ENCODE assay signal across 26 cellular contexts in the genomic region with DNA sequence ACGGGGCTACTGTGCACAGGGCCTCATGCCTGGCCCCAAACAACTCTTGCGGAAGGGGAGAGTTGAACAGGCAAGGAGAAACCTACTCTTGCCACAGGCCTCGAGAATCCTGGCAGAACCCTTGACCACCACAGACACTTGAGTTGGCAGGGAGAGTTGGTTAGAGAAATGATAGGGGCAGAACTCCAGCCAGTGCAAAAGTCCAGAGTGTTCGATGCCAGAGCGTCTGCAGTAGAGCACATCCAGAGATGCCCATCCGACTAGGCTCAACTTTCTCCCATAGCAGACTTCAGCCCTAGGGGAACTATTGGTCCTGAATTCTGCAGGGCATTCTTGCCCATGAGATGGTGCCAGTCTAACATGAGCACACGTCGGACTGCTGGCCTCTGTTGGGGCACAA.
"Had no signal": no experiment of that assay in that cellular context is flagged by ENCODE, and none has a peak within 500 bp of the region (broad histone marks: within the 10 kb centered on the region; RNA-seq: fewer than 3 reads in every experiment).

No MANE protein-coding gene starts in this region.

- H3K4me1 ChIP-seq: stomach, suprapubic skin, testis, thyroid gland, tibial artery, tibial nerve, transverse colon, upper lobe of left lung, upper lobe of right lung, uterus, vagina had no signal

- H3K4me3 ChIP-seq: stomach, suprapubic skin, testis, thoracic aorta, thyroid gland, tibial artery, tibial nerve, transverse colon, upper lobe of left lung, upper lobe of right lung, uterus, vagina had no signal

- H3K27ac ChIP-seq: stomach, suprapubic skin, testis, thoracic aorta, thyroid gland, tibial artery, tibial nerve, transverse colon, upper lobe of left lung, upper lobe of right lung, uterus, vagina had no signal

- H3K36me3 ChIP-seq: stomach, suprapubic skin, thoracic aorta, thyroid gland, tibial artery, tibial nerve, transverse colon, upper lobe of left lung, upper lobe of right lung, uterus, vagina had no signal

- ATAC-seq: stimulated activated effector memory CD8-positive, alpha-beta T cell treated with anti-CD3 and anti-CD28 coated beads, Interleukin-12 subunit alpha, Interleukin-12 subunit beta, amount 100 ng/mL, for 72 hours; stimulated activated memory B cell treated with anti-CD40 and anti-IgM and Interleukin-4, amounts not matched to agents 10 μg/mL and 1 μg/mL and 100 μg/mL, for 72 hours; stimulated activated naive B cell treated with anti-CD40 and anti-IgM and Interleukin-4, amounts not matched to agents 10 μg/mL and 1 μg/mL and 100 μg/mL, for 72 hours; stimulated activated naive CD8-positive, alpha-beta T cell treated with anti-CD3 and anti-CD28 coated beads, Interleukin-15, amount 100 ng/mL, for 72 hours; stimulated activated naive CD8-positive, alpha-beta T cell treated with anti-CD3 and anti-CD28 coated beads, Interleukin-15, Interleukin-2, amounts not matched to agents 100 U/mL and 50 U/mL, for 24 hours; upper lobe of right lung had no signal

- DNase-seq: stimulated activated CD4-positive, alpha-beta T cell treated with anti-CD3 and anti-CD28 coated beads, Interleukin-2, amount 100 ng/mL, for 48 hours; stimulated activated CD4-positive, alpha-beta T cell treated with anti-CD3 and anti-CD28 coated beads, Interleukin-4, amount 100 ng/mL, for 1 hour; stimulated activated CD4-positive, alpha-beta T cell treated with anti-CD3 and anti-CD28 coated beads, Interleukin-4, amount 100 ng/mL, for 24 hours; stimulated activated CD4-positive, alpha-beta T cell treated with anti-CD3 and anti-CD28 coated beads, Interleukin-4, amount 100 ng/mL, for 4 hours; stimulated activated CD8-positive, alpha-beta memory T cell treated with anti-CD3 and anti-CD28 coated beads, Interleukin-4, amount 100 ng/mL, for 48 hours; stimulated activated naive B cell treated with anti-CD40 and anti-IgM and Interleukin-4, amounts not matched to agents 10 μg/mL and 1 μg/mL and 100 μg/mL, for 72 hours; stimulated activated naive CD4-positive, alpha-beta T cell; stimulated activated naive CD4-positive, alpha-beta T cell treated with Interleukin-2 at 50 U/mL for 16 hours; stimulated activated naive CD8-positive, alpha-beta T cell treated with anti-CD3 and anti-CD28 coated beads, Interleukin-15, amount 100 ng/mL, for 72 hours; stimulated activated naive CD8-positive, alpha-beta T cell treated with anti-CD3 and anti-CD28 coated beads, Interleukin-15, Interleukin-2, amounts not matched to agents 100 U/mL and 50 U/mL, for 24 hours; stomach; substantia nigra; testis; thyroid gland; tibial artery; transverse colon; trophoblast cell; upper lobe of left lung; upper lobe of right lung; uterus had no signal

- H3K9me3 ChIP-seq: stomach, suprapubic skin, testis, thoracic aorta, thyroid gland, tibial artery, tibial nerve, transverse colon, upper lobe of left lung, upper lobe of right lung, uterus, vagina had no signal

- H3K27me3 ChIP-seq: suprapubic skin, testis, thyroid gland, tibial artery, transverse colon, upper lobe of left lung, upper lobe of right lung, uterus had no signal
